Comparison of ENCODE assay signal across 24 cellular contexts in the genomic region with DNA sequence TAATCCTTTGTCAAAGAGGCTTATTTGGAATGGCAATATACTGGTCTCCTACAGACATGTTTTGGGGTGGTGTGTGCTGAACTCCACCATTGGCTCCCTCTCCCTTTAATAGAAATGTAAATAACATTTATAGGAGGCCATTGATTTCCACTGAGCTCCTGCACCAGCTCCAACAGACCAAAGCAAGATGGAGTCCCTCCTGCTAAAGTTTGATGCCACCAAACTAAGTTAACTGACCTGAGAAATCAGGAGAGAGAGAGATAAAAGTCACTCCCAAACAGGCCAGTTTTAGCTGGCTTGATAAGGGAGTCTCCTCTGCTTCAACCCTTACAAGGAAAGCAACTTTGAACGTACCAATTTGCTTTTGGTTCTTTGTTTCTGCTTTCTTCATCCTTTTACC.
"Had no signal": no experiment of that assay in that cellular context is flagged by ENCODE, and none has a peak within 500 bp of the region (broad histone marks: within the 10 kb centered on the region; RNA-seq: fewer than 3 reads in every experiment).

No MANE protein-coding gene starts in this region.

- H3K9me3 ChIP-seq: ovary, right atrium auricular region, right lobe of liver, tibial nerve, upper lobe of left lung, vagina had no signal

- H3K4me2 ChIP-seq: smooth muscle cell had no signal

- H3K4me1 Mint-ChIP-seq: stimulated activated memory B cell treated with anti-CD40 and anti-IgM and Interleukin-4, amounts not matched to agents 10 μg/mL and 1 μg/mL and 100 μg/mL, for 72 hours; stimulated activated naive CD8-positive, alpha-beta T cell treated with anti-CD3 and anti-CD28 coated beads, Interleukin-15, amount 100 ng/mL, for 72 hours had no signal

- DNase-seq: hypothalamus; islet precursor cell; left ventricle myocardium inferior; midbrain; mucosa of descending colon; naive thymus-derived CD4-positive, alpha-beta T cell; ovary; right lobe of liver; stimulated activated CD4-positive, alpha-beta T cell treated with anti-CD3 and anti-CD28 coated beads, Interleukin-1b, Interleukin-23, amount 100 ng/mL, for 48 hours; stimulated activated CD4-positive, alpha-beta T cell treated with anti-CD3 and anti-CD28 coated beads, Interleukin-2, amount 100 ng/mL, for 48 hours; stimulated activated CD4-positive, alpha-beta T cell treated with anti-CD3 and anti-CD28 coated beads, Interleukin-4, amount 100 ng/mL, for 4 hours; stimulated activated CD8-positive, alpha-beta memory T cell treated with anti-CD3 and anti-CD28 coated beads, Interleukin-4, amount 100 ng/mL, for 48 hours; stimulated activated naive CD4-positive, alpha-beta T cell treated with Interleukin-2 at 50 U/mL for 16 hours; stimulated activated naive CD8-positive, alpha-beta T cell treated with anti-CD3 and anti-CD28 coated beads, Interleukin-15, amount 100 ng/mL, for 72 hours; substantia nigra; upper lobe of left lung had no signal

- H3K4me3 Mint-ChIP-seq: naive thymus-derived CD4-positive, alpha-beta T cell; natural killer cell treated with Interleukin-12 subunit alpha and Interleukin-12 subunit beta and Interleukin-15 and Interleukin-18, amount 100 ng/mL, for 72 hours; stimulated activated memory B cell treated with anti-CD40 and anti-IgM and Interleukin-4, amounts not matched to agents 10 μg/mL and 1 μg/mL and 100 μg/mL, for 72 hours; stimulated activated naive CD8-positive, alpha-beta T cell treated with anti-CD3 and anti-CD28 coated beads, Interleukin-15, amount 100 ng/mL, for 72 hours had no signal

- H3K36me3 Mint-ChIP-seq: stimulated activated memory B cell treated with anti-CD40 and anti-IgM and Interleukin-4, amounts not matched to agents 10 μg/mL and 1 μg/mL and 100 μg/mL, for 72 hours had no signal

- H3K27ac Mint-ChIP-seq: naive thymus-derived CD4-positive, alpha-beta T cell; natural killer cell treated with Interleukin-12 subunit alpha and Interleukin-12 subunit beta and Interleukin-15 and Interleukin-18, amount 100 ng/mL, for 72 hours; progenitor cell of endocrine pancreas; stimulated activated memory B cell treated with anti-CD40 and anti-IgM and Interleukin-4, amounts not matched to agents 10 μg/mL and 1 μg/mL and 100 μg/mL, for 72 hours; stimulated activated naive CD8-positive, alpha-beta T cell treated with anti-CD3 and anti-CD28 coated beads, Interleukin-15, amount 100 ng/mL, for 72 hours had no signal

- H3K4me1 ChIP-seq: left ventricle myocardium inferior, right atrium auricular region, right lobe of liver, tibial nerve, upper lobe of left lung, vagina had no signal

- H3K4me3 ChIP-seq: left ventricle myocardium inferior, lung, mucosa of descending colon, ovary, right atrium auricular region, right lobe of liver, smooth muscle cell, tibial nerve, upper lobe of left lung, vagina had no signal

- H3K9me3 Mint-ChIP-seq: natural killer cell treated with Interleukin-12 subunit alpha and Interleukin-12 subunit beta and Interleukin-15 and Interleukin-18, amount 100 ng/mL, for 72 hours; stimulated activated memory B cell treated with anti-CD40 and anti-IgM and Interleukin-4, amounts not matched to agents 10 μg/mL and 1 μg/mL and 100 μg/mL, for 72 hours; stimulated activated naive CD8-positive, alpha-beta T cell treated with anti-CD3 and anti-CD28 coated beads, Interleukin-15, amount 100 ng/mL, for 72 hours had no signal

- H3K27me3 ChIP-seq: ovary, right atrium auricular region, right lobe of liver, tibial nerve, upper lobe of left lung, vagina had no signal

- H3K27me3 Mint-ChIP-seq: progenitor cell of endocrine pancreas; stimulated activated memory B cell treated with anti-CD40 and anti-IgM and Interleukin-4, amounts not matched to agents 10 μg/mL and 1 μg/mL and 100 μg/mL, for 72 hours; stimulated activated naive CD8-positive, alpha-beta T cell treated with anti-CD3 and anti-CD28 coated beads, Interleukin-15, amount 100 ng/mL, for 72 hours had no signal

- H3K36me3 ChIP-seq: left ventricle myocardium inferior, ovary, right atrium auricular region, right lobe of liver, tibial nerve, upper lobe of left lung, vagina had no signal

- H3K27ac ChIP-seq: left ventricle myocardium inferior, ovary, right atrium auricular region, right lobe of liver, tibial nerve, upper lobe of left lung, vagina had no signal
